In the genomic region with DNA sequence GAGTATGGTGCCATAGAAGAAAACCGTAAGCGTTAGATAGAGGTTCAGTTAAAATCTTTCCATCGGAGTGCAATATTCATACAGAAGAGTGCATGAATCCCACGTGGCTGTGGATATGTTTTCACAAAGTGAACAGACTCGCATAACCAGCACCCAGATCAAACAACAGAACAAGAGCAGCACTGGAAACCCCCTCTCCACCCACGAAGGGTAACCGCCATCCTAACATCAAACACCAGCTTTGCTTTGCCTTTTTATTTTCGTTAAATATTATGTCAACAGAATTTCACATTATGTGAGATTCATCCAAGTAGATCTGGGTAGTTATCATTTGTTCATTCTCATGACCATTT, we compare ENCODE assay signal across 1 cellular context.
TF ChIP-seq lines count a peak whose summit lies in the region.

No MANE protein-coding gene starts in this region.

TF ChIP-seq in GM12878, 131 proteins besides CTCF, POLR2A, EP300 and RAD21:
- TF ChIP-seq EGR1 (IDR thresholded peaks at IDR 0.05; ENCODE audit: borderline replicate concordance in 1 of 2, low read depth in 2 of 2, low read length in 2 of 2) (peak in 1 of 2 experiments; percentile 65; a peak in 1 of 3 replicates), CBFB (IDR thresholded peaks at IDR 0.05; ENCODE audit: low read depth) (0 out of 2 replicates have a peak, but pooled peaks have one; percentile 20), NFIC (IDR thresholded peaks at IDR 0.05; ENCODE audit: low read depth, low read length) (0 out of 2 replicates have a peak, but pooled peaks have one; percentile 31), TCF7 (IDR thresholded peaks at IDR 0.05; ENCODE audit: borderline replicate concordance) (0 out of 2 replicates have a peak, but pooled peaks have one; percentile 17), NBN (IDR thresholded peaks at IDR 0.05) (0 out of 2 replicates have a peak, but pooled peaks have one; percentile 47), RUNX3 (IDR thresholded peaks at IDR 0.05; ENCODE audit: low read length) (peak; percentile 81), SMARCA5 (IDR thresholded peaks at IDR 0.05) (0 out of 2 replicates have a peak, but pooled peaks have one; percentile 34), RELA (IDR thresholded peaks at IDR 0.05; ENCODE audit: borderline replicate concordance, partially characterized antibody) (no peak), TCF3 (IDR thresholded peaks at IDR 0.05; ENCODE audit: borderline replicate concordance, insufficient read depth, low read depth, low read length) (no peak)
- TF ChIP-seq, protein P1, sequence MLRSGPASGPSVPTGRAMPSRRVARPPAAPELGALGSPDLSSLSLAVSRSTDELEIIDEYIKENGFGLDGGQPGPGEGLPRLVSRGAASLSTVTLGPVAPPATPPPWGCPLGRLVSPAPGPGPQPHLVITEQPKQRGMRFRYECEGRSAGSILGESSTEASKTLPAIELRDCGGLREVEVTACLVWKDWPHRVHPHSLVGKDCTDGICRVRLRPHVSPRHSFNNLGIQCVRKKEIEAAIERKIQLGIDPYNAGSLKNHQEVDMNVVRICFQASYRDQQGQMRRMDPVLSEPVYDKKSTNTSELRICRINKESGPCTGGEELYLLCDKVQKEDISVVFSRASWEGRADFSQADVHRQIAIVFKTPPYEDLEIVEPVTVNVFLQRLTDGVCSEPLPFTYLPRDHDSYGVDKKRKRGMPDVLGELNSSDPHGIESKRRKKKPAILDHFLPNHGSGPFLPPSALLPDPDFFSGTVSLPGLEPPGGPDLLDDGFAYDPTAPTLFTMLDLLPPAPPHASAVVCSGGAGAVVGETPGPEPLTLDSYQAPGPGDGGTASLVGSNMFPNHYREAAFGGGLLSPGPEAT (IDR thresholded peaks at IDR 0.05; ENCODE audit: low read depth) = peak; percentile 75; the same call in 1 of the 2 replicates
- TF ChIP-seq, protein P2, sequence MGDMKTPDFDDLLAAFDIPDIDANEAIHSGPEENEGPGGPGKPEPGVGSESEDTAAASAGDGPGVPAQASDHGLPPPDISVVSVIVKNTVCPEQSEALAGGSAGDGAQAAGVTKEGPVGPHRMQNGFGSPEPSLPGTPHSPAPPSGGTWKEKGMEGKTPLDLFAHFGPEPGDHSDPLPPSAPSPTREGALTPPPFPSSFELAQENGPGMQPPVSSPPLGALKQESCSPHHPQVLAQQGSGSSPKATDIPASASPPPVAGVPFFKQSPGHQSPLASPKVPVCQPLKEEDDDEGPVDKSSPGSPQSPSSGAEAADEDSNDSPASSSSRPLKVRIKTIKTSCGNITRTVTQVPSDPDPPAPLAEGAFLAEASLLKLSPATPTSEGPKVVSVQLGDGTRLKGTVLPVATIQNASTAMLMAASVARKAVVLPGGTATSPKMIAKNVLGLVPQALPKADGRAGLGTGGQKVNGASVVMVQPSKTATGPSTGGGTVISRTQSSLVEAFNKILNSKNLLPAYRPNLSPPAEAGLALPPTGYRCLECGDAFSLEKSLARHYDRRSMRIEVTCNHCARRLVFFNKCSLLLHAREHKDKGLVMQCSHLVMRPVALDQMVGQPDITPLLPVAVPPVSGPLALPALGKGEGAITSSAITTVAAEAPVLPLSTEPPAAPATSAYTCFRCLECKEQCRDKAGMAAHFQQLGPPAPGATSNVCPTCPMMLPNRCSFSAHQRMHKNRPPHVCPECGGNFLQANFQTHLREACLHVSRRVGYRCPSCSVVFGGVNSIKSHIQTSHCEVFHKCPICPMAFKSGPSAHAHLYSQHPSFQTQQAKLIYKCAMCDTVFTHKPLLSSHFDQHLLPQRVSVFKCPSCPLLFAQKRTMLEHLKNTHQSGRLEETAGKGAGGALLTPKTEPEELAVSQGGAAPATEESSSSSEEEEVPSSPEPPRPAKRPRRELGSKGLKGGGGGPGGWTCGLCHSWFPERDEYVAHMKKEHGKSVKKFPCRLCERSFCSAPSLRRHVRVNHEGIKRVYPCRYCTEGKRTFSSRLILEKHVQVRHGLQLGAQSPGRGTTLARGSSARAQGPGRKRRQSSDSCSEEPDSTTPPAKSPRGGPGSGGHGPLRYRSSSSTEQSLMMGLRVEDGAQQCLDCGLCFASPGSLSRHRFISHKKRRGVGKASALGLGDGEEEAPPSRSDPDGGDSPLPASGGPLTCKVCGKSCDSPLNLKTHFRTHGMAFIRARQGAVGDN (IDR thresholded peaks at IDR 0.05) = 0 out of 2 replicates have a peak, but pooled peaks have one; percentile 52
- TF ChIP-seq, protein P3, sequence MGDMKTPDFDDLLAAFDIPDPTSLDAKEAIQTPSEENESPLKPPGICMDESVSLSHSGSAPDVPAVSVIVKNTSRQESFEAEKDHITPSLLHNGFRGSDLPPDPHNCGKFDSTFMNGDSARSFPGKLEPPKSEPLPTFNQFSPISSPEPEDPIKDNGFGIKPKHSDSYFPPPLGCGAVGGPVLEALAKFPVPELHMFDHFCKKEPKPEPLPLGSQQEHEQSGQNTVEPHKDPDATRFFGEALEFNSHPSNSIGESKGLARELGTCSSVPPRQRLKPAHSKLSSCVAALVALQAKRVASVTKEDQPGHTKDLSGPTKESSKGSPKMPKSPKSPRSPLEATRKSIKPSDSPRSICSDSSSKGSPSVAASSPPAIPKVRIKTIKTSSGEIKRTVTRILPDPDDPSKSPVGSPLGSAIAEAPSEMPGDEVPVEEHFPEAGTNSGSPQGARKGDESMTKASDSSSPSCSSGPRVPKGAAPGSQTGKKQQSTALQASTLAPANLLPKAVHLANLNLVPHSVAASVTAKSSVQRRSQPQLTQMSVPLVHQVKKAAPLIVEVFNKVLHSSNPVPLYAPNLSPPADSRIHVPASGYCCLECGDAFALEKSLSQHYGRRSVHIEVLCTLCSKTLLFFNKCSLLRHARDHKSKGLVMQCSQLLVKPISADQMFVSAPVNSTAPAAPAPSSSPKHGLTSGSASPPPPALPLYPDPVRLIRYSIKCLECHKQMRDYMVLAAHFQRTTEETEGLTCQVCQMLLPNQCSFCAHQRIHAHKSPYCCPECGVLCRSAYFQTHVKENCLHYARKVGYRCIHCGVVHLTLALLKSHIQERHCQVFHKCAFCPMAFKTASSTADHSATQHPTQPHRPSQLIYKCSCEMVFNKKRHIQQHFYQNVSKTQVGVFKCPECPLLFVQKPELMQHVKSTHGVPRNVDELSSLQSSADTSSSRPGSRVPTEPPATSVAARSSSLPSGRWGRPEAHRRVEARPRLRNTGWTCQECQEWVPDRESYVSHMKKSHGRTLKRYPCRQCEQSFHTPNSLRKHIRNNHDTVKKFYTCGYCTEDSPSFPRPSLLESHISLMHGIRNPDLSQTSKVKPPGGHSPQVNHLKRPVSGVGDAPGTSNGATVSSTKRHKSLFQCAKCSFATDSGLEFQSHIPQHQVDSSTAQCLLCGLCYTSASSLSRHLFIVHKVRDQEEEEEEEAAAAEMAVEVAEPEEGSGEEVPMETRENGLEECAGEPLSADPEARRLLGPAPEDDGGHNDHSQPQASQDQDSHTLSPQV (IDR thresholded peaks at IDR 0.05) = no peak
- TF ChIP-seq, protein P4, sequence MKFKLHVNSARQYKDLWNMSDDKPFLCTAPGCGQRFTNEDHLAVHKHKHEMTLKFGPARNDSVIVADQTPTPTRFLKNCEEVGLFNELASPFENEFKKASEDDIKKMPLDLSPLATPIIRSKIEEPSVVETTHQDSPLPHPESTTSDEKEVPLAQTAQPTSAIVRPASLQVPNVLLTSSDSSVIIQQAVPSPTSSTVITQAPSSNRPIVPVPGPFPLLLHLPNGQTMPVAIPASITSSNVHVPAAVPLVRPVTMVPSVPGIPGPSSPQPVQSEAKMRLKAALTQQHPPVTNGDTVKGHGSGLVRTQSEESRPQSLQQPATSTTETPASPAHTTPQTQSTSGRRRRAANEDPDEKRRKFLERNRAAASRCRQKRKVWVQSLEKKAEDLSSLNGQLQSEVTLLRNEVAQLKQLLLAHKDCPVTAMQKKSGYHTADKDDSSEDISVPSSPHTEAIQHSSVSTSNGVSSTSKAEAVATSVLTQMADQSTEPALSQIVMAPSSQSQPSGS (IDR thresholded peaks at IDR 0.05; ENCODE audit: low read length) = peak; percentile 22; the same call in 1 of the 2 replicates
- TF ChIP-seq, protein P5, sequence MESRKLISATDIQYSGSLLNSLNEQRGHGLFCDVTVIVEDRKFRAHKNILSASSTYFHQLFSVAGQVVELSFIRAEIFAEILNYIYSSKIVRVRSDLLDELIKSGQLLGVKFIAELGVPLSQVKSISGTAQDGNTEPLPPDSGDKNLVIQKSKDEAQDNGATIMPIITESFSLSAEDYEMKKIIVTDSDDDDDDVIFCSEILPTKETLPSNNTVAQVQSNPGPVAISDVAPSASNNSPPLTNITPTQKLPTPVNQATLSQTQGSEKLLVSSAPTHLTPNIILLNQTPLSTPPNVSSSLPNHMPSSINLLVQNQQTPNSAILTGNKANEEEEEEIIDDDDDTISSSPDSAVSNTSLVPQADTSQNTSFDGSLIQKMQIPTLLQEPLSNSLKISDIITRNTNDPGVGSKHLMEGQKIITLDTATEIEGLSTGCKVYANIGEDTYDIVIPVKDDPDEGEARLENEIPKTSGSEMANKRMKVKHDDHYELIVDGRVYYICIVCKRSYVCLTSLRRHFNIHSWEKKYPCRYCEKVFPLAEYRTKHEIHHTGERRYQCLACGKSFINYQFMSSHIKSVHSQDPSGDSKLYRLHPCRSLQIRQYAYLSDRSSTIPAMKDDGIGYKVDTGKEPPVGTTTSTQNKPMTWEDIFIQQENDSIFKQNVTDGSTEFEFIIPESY (IDR thresholded peaks at IDR 0.05) = 0 out of 2 replicates have a peak, but pooled peaks have one; percentile 42
